Comparison of ENCODE assay signal across 23 cellular contexts in genomic region chr2:99410276-99410675, GRCh38.
"Had no signal": no experiment of that assay in that cellular context is flagged by ENCODE, and none has a peak within 500 bp of the region (broad histone marks: within the 10 kb centered on the region; RNA-seq: fewer than 3 reads in every experiment).

No MANE protein-coding gene starts in this region.

- H3K27ac ChIP-seq: coronary artery, dorsolateral prefrontal cortex, esophagus muscularis mucosa, foreskin keratinocyte, gastroesophageal sphincter, heart left ventricle, hepatocyte, lower lobe of right lung had no signal

- H3K9me3 ChIP-seq: esophagus muscularis mucosa, gastroesophageal sphincter, heart left ventricle, lower lobe of right lung, mucosa of descending colon had no signal

- DNase-seq: dermis blood vessel endothelial cell; dorsolateral prefrontal cortex; effector CD4-positive, alpha-beta T cell; effector memory CD4-positive, alpha-beta T cell; foreskin keratinocyte; heart left ventricle; hypothalamus; immature natural killer cell; islet precursor cell; kidney; kidney glomerular epithelial cell; left colon; left ventricle myocardium superior; lower lobe of right lung; mesenchymal stem cell; mucosa of descending colon; naive B cell; naive thymus-derived CD8-positive, alpha-beta T cell had no signal

- H3K27me3 Mint-ChIP-seq: naive B cell; naive thymus-derived CD8-positive, alpha-beta T cell had no signal

- H3K4me3 ChIP-seq: coronary artery, dorsolateral prefrontal cortex, esophagus muscularis mucosa, gastroesophageal sphincter, heart left ventricle, hepatocyte, lower lobe of right lung, mucosa of descending colon had no signal

- H3K9me3 Mint-ChIP-seq: immature natural killer cell; mesothelial cell of epicardium; naive B cell; naive thymus-derived CD8-positive, alpha-beta T cell had no signal

- H3K4me1 Mint-ChIP-seq: immature natural killer cell, naive B cell had no signal

- H3K27me3 ChIP-seq: dorsolateral prefrontal cortex, esophagus muscularis mucosa, foreskin keratinocyte, gastroesophageal sphincter, heart left ventricle, hepatocyte had no signal

- H3K4me1 ChIP-seq: foreskin keratinocyte, lower lobe of right lung had no signal

- H3K4me3 Mint-ChIP-seq: immature natural killer cell; mesothelial cell of epicardium; naive B cell; naive thymus-derived CD8-positive, alpha-beta T cell had no signal

- H3K27ac Mint-ChIP-seq: mesothelial cell of epicardium, naive B cell had no signal
